Comparison of ENCODE assay signal across 1 cellular context in the genomic region with DNA sequence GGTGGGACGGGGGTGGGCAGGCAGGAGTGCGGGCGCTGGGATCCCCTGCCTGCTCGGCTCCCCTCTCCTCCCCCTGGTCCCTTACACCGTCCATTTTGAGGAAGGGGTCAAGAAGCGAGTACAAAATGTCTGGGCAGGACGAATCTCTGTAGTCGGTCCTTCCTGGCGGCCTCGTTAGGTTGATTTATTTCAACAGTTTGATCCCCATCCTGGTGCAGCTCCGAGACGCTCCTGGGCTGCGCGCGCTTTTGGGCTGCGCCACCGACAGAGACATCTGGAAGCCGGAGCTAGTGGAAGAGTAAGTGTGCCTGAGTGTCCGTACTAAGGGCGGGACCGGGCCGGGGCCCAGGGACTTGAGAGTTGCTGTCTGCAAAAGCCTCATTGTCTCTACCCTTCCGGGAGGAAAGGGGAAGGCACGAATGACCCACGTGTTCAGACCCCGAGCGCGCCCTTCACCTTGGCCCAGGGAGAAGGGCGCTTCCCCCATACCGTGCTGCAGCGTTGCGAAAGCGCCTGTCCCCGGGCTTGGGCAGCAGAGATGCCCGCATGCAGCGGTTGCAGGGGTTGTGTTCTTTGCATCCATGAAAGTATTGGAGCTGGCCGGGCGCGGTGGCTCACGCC.
TF ChIP-seq lines count a peak whose summit lies in the region.

No MANE protein-coding gene starts in this region.

TF ChIP-seq in HepG2, 621 proteins besides CTCF, POLR2A, EP300 and RAD21 (continued from another document and continues in another):
- TF ChIP-seq, protein P1, sequence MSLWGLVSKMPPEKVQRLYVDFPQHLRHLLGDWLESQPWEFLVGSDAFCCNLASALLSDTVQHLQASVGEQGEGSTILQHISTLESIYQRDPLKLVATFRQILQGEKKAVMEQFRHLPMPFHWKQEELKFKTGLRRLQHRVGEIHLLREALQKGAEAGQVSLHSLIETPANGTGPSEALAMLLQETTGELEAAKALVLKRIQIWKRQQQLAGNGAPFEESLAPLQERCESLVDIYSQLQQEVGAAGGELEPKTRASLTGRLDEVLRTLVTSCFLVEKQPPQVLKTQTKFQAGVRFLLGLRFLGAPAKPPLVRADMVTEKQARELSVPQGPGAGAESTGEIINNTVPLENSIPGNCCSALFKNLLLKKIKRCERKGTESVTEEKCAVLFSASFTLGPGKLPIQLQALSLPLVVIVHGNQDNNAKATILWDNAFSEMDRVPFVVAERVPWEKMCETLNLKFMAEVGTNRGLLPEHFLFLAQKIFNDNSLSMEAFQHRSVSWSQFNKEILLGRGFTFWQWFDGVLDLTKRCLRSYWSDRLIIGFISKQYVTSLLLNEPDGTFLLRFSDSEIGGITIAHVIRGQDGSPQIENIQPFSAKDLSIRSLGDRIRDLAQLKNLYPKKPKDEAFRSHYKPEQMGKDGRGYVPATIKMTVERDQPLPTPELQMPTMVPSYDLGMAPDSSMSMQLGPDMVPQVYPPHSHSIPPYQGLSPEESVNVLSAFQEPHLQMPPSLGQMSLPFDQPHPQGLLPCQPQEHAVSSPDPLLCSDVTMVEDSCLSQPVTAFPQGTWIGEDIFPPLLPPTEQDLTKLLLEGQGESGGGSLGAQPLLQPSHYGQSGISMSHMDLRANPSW (CRISPR knock-in tag; IDR thresholded peaks at IDR 0.05; ENCODE audit: borderline replicate concordance), result no peak
- TF ChIP-seq, protein P2, sequence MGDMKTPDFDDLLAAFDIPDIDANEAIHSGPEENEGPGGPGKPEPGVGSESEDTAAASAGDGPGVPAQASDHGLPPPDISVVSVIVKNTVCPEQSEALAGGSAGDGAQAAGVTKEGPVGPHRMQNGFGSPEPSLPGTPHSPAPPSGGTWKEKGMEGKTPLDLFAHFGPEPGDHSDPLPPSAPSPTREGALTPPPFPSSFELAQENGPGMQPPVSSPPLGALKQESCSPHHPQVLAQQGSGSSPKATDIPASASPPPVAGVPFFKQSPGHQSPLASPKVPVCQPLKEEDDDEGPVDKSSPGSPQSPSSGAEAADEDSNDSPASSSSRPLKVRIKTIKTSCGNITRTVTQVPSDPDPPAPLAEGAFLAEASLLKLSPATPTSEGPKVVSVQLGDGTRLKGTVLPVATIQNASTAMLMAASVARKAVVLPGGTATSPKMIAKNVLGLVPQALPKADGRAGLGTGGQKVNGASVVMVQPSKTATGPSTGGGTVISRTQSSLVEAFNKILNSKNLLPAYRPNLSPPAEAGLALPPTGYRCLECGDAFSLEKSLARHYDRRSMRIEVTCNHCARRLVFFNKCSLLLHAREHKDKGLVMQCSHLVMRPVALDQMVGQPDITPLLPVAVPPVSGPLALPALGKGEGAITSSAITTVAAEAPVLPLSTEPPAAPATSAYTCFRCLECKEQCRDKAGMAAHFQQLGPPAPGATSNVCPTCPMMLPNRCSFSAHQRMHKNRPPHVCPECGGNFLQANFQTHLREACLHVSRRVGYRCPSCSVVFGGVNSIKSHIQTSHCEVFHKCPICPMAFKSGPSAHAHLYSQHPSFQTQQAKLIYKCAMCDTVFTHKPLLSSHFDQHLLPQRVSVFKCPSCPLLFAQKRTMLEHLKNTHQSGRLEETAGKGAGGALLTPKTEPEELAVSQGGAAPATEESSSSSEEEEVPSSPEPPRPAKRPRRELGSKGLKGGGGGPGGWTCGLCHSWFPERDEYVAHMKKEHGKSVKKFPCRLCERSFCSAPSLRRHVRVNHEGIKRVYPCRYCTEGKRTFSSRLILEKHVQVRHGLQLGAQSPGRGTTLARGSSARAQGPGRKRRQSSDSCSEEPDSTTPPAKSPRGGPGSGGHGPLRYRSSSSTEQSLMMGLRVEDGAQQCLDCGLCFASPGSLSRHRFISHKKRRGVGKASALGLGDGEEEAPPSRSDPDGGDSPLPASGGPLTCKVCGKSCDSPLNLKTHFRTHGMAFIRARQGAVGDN (CRISPR knock-in tag; IDR thresholded peaks at IDR 0.05), result peak; percentile 84
- no peak for TF ChIP-seq HNRNPUL1 (IDR thresholded peaks at IDR 0.05; ENCODE audit: low read depth, low read length)
- TF ChIP-seq ZNF558 (CRISPR knock-in tag; IDR thresholded peaks at IDR 0.05; ENCODE audit: borderline replicate concordance), result no peak
- TF ChIP-seq RFXAP (CRISPR knock-in tag; IDR thresholded peaks at IDR 0.05; ENCODE audit: borderline replicate concordance), result peak; percentile 26; the same call in 1 of the 2 replicates
- no peak for TF ChIP-seq FIP1L1 (IDR thresholded peaks at IDR 0.05; ENCODE audit: borderline replicate concordance, insufficient read depth, low read depth, low read length)
- TF ChIP-seq CERS6 (CRISPR knock-in tag; IDR thresholded peaks at IDR 0.05), result no peak
- no peak for TF ChIP-seq ZNF7 (CRISPR knock-in tag; IDR thresholded peaks at IDR 0.05)
- no peak for TF ChIP-seq CC2D1A (CRISPR knock-in tag; IDR thresholded peaks at IDR 0.05)
- TF ChIP-seq SRSF9 (IDR thresholded peaks at IDR 0.05; ENCODE audit: borderline replicate concordance, insufficient read depth, low read depth, low read length, poor library complexity, severe bottlenecking), result no peak
- TF ChIP-seq ZBTB33 (CRISPR knock-in tag; IDR thresholded peaks at IDR 0.05), result peak; percentile 49; the same call in 1 of the 2 replicates
- TF ChIP-seq NR3C1 (CRISPR knock-in tag; IDR thresholded peaks at IDR 0.05), result no peak
- no peak for TF ChIP-seq ZNF484 (CRISPR knock-in tag; IDR thresholded peaks at IDR 0.05; ENCODE audit: borderline replicate concordance, low read depth)
- TF ChIP-seq ZNF709 (CRISPR knock-in tag; IDR thresholded peaks at IDR 0.05), result no peak
- no peak for TF ChIP-seq ZNF589 (CRISPR knock-in tag; conservative IDR thresholded peaks at IDR 0.05)
- TF ChIP-seq, protein P3, sequence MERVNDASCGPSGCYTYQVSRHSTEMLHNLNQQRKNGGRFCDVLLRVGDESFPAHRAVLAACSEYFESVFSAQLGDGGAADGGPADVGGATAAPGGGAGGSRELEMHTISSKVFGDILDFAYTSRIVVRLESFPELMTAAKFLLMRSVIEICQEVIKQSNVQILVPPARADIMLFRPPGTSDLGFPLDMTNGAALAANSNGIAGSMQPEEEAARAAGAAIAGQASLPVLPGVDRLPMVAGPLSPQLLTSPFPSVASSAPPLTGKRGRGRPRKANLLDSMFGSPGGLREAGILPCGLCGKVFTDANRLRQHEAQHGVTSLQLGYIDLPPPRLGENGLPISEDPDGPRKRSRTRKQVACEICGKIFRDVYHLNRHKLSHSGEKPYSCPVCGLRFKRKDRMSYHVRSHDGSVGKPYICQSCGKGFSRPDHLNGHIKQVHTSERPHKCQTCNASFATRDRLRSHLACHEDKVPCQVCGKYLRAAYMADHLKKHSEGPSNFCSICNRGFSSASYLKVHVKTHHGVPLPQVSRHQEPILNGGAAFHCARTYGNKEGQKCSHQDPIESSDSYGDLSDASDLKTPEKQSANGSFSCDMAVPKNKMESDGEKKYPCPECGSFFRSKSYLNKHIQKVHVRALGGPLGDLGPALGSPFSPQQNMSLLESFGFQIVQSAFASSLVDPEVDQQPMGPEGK (CRISPR knock-in tag; IDR thresholded peaks at IDR 0.05), result peak; percentile 12; the same call in 1 of the 2 replicates
- TF ChIP-seq POLR2AphosphoS2 (IDR thresholded peaks at IDR 0.05; ENCODE audit: low read depth, low read length), result no peak
- TF ChIP-seq ZNF761 (CRISPR knock-in tag; conservative IDR thresholded peaks at IDR 0.05), result no peak
- TF ChIP-seq ATF4 (CRISPR knock-in tag; IDR thresholded peaks at IDR 0.05), result no peak
- TF ChIP-seq KAT7 (CRISPR knock-in tag; IDR thresholded peaks at IDR 0.05; ENCODE audit: borderline replicate concordance), result no peak
- TF ChIP-seq ZNF143 (CRISPR knock-in tag; IDR thresholded peaks at IDR 0.05), result no peak
- no peak for TF ChIP-seq ZNF296 (CRISPR knock-in tag; conservative IDR thresholded peaks at IDR 0.05)
- TF ChIP-seq ZNF124 (CRISPR knock-in tag; IDR thresholded peaks at IDR 0.05), result 0 out of 2 replicates have a peak, but pooled peaks have one; percentile 46
- TF ChIP-seq THYN1 (CRISPR knock-in tag; IDR thresholded peaks at IDR 0.05; ENCODE audit: borderline replicate concordance, low read depth), result no peak
- TF ChIP-seq JUNB (CRISPR knock-in tag; IDR thresholded peaks at IDR 0.05; ENCODE audit: borderline replicate concordance), result no peak
- no peak for TF ChIP-seq DBP (CRISPR knock-in tag; IDR thresholded peaks at IDR 0.05; ENCODE audit: not compliant biosample characterization)
- TF ChIP-seq SP5 (CRISPR knock-in tag; IDR thresholded peaks at IDR 0.05; ENCODE audit: borderline replicate concordance, low read depth), result peak; percentile 27; the same call in 1 of the 2 replicates
- peak; percentile 46; the same call in 1 of the 2 replicates for TF ChIP-seq IRF2 (CRISPR knock-in tag; IDR thresholded peaks at IDR 0.05)
- TF ChIP-seq, protein P4, sequence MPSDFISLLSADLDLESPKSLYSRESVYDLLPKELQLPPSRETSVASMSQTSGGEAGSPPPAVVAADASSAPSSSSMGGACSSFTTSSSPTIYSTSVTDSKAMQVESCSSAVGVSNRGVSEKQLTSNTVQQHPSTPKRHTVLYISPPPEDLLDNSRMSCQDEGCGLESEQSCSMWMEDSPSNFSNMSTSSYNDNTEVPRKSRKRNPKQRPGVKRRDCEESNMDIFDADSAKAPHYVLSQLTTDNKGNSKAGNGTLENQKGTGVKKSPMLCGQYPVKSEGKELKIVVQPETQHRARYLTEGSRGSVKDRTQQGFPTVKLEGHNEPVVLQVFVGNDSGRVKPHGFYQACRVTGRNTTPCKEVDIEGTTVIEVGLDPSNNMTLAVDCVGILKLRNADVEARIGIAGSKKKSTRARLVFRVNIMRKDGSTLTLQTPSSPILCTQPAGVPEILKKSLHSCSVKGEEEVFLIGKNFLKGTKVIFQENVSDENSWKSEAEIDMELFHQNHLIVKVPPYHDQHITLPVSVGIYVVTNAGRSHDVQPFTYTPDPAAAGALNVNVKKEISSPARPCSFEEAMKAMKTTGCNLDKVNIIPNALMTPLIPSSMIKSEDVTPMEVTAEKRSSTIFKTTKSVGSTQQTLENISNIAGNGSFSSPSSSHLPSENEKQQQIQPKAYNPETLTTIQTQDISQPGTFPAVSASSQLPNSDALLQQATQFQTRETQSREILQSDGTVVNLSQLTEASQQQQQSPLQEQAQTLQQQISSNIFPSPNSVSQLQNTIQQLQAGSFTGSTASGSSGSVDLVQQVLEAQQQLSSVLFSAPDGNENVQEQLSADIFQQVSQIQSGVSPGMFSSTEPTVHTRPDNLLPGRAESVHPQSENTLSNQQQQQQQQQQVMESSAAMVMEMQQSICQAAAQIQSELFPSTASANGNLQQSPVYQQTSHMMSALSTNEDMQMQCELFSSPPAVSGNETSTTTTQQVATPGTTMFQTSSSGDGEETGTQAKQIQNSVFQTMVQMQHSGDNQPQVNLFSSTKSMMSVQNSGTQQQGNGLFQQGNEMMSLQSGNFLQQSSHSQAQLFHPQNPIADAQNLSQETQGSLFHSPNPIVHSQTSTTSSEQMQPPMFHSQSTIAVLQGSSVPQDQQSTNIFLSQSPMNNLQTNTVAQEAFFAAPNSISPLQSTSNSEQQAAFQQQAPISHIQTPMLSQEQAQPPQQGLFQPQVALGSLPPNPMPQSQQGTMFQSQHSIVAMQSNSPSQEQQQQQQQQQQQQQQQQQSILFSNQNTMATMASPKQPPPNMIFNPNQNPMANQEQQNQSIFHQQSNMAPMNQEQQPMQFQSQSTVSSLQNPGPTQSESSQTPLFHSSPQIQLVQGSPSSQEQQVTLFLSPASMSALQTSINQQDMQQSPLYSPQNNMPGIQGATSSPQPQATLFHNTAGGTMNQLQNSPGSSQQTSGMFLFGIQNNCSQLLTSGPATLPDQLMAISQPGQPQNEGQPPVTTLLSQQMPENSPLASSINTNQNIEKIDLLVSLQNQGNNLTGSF (CRISPR knock-in tag; IDR thresholded peaks at IDR 0.05), result no peak
- no peak for TF ChIP-seq SP2 (CRISPR knock-in tag; IDR thresholded peaks at IDR 0.05)
- no peak for TF ChIP-seq LRRFIP1 (CRISPR knock-in tag; conservative IDR thresholded peaks at IDR 0.05)
